Comparison of ENCODE assay signal across 20 cellular contexts in genomic region chr12:105927553-105927952, GRCh38.
DNase-seq lines count a peak whose midpoint lies in the region; ATAC-seq, FAIRE-seq and TF ChIP-seq lines count a peak whose summit lies in the region.
"Had no signal": no experiment of that assay in that cellular context is flagged by ENCODE, and none has a peak within 500 bp of the region (broad histone marks: within the 10 kb centered on the region; RNA-seq: fewer than 3 reads in every experiment).

No MANE protein-coding gene starts in this region.

- intact Hi-C loops in mammary epithelial cell (cut with micrococcal nuclease) (loop anchor here (5.0 kb wide), 1 partner anchor 210 kb away; the partner anchor contains the start of gene NUAK1), breast epithelium (cut with DNase I; ENCODE audit: low total_unique reads) (no loop called here), vagina (cut with DNase I) (no loop called here)

- dilution Hi-C loops in mammary epithelial cell (cut with HindIII; ENCODE audit: low sequenced_read_pairs): no loop called here
- dilution Hi-C loops in keratinocyte (cut with MboI; ENCODE audit: extremely low pct_ligation_motif_present, low sequenced_read_pairs): no loop called here

- no peak overlapping the region for H4K8ac ChIP-seq in trophoblast cell (ENCODE audit: low read depth, low read length)

- in situ Hi-C loops in mammary epithelial cell (cut with MboI; ENCODE audit: low sequenced_read_pairs in 2 of 2): no loop called here

- H3K4me3 ChIP-seq in mammary epithelial cell (replicated peaks in 1 of 3; ENCODE audit: insufficient read depth in 1 of 3, low read depth in 2 of 3, low read length in 3 of 3): no peak overlapping the region
- H3K4me3 ChIP-seq in breast epithelium: no peak overlapping the region
- H3K4me3 ChIP-seq in keratinocyte (ENCODE audit: control insufficient read depth in 2 of 3, extremely low read depth in 1 of 3, insufficient read depth in 2 of 3, low read depth in 1 of 3, low read length in 3 of 3): no peak overlapping the region
- H3K4me3 ChIP-seq in trophoblast cell (ENCODE audit: low read depth, low read length): no peak overlapping the region
- no peak overlapping the region for H3K4me3 ChIP-seq in vagina
- H3K4me3 ChIP-seq: BLaER1 had no signal

- no peak for ATAC-seq in GM21526 (IDR thresholded peaks at IDR 0.05; ENCODE audit: low FRiP score, unreplicated experiment)

- H3K9ac ChIP-seq in mammary epithelial cell (ENCODE audit: insufficient read depth, low read length) (no peak overlapping the region), keratinocyte (ENCODE audit: control insufficient read depth, extremely low read depth, insufficient read depth, low read length) (no peak overlapping the region), trophoblast cell (ENCODE audit: low read length) (no peak overlapping the region)
- H3K9ac ChIP-seq: BLaER1 had no signal

- DNase-seq in mammary epithelial cell (no peak), breast epithelium (ENCODE audit: low spot score in 2 of 2) (no peak), keratinocyte (ENCODE audit: low read depth, low spot score) (no peak), trophoblast cell (no peak), vagina (ENCODE audit: extremely low spot score in 2 of 2) (no peak), caudate nucleus (lab: John Stamatoyannopoulos, UW) (no peak)
- DNase-seq in stimulated activated naive CD4-positive, alpha-beta T cell (lab: John Stamatoyannopoulos, UW): no peak
- DNase-seq: 8988T; AML-193; Caco-2; CD8-positive, alpha-beta memory T cell; DND-41; GDM1; HCEC 1CT; HFFc6 had no signal

- H2AK5ac ChIP-seq in trophoblast cell (ENCODE audit: low read length): peak overlapping the region; percentile 80

- 93% methylated on average over 4 of the region's 4 CpGs for WGBS in mammary epithelial cell (ENCODE audit: low coverage, missing lambda C conversion rate)
- no CpG with 5 or more reads among the region's 4 CpGs for WGBS in trophoblast cell (ENCODE audit: extremely low coverage, insufficient coverage, insufficient read length)

- no peak overlapping the region for H3K23ac ChIP-seq in trophoblast cell (ENCODE audit: low read length)

- no peak for TF ChIP-seq POLR2A in breast epithelium (IDR thresholded peaks at IDR 0.05)
- TF ChIP-seq POLR2A in vagina (IDR thresholded peaks at IDR 0.05): no peak

- H3K27ac ChIP-seq in mammary epithelial cell (ENCODE audit: insufficient read depth, low read depth, low read length): peak overlapping the region; percentile 8
- H3K27ac ChIP-seq in breast epithelium: no peak overlapping the region
- peak overlapping the region; percentile 32 for H3K27ac ChIP-seq in keratinocyte (ENCODE audit: control insufficient read depth, insufficient read depth, low read length)
- H3K27ac ChIP-seq in trophoblast cell (ENCODE audit: low read depth, low read length): no peak overlapping the region
- peak overlapping the region; percentile 55 for H3K27ac ChIP-seq in vagina
- H3K27ac ChIP-seq in caudate nucleus (ENCODE audit: low read depth, low read length): no peak overlapping the region
- H3K27ac ChIP-seq: BLaER1, HL-60 had no signal

- H3K4me1 ChIP-seq in mammary epithelial cell (ENCODE audit: insufficient read depth, low read length): peaks cover 29% of the 10 kb centered on the region
- H3K4me1 ChIP-seq in breast epithelium: no peaks in the 10 kb centered on the region
- H3K4me1 ChIP-seq in keratinocyte (ENCODE audit: control insufficient read depth, extremely low read depth, insufficient read depth, low read length): peaks cover 32% of the 10 kb centered on the region
- peaks cover 0 to 10% of the 10 kb centered on the region in 2 experiments for H3K4me1 ChIP-seq in trophoblast cell (ENCODE audit: control insufficient read depth in 1 of 2, insufficient read depth in 2 of 2, low read length in 2 of 2)
- peaks cover 13% of the 10 kb centered on the region for H3K4me1 ChIP-seq in vagina
- H3K4me1 ChIP-seq: Caco-2 had no signal

- H3K79me1 ChIP-seq in trophoblast cell (ENCODE audit: low read length): peaks cover 23% of the 10 kb centered on the region

- H3K4me2 ChIP-seq in mammary epithelial cell (ENCODE audit: insufficient read depth, low read depth, low read length): no peak overlapping the region
- H3K4me2 ChIP-seq in keratinocyte (ENCODE audit: control insufficient read depth, extremely low read depth, insufficient read depth, low read depth, low read length): no peak overlapping the region
- H3K4me2 ChIP-seq in trophoblast cell (ENCODE audit: low read length): no peak overlapping the region
- H3K4me2 ChIP-seq: BLaER1 had no signal

- no TSS peak for BruUV-seq in mammary epithelial cell (replicated peaks; lab: Mats Ljungman, UMichigan)

- no peak overlapping the region for H3K4ac ChIP-seq in trophoblast cell (ENCODE audit: low read depth, low read length)

- H2BK12ac ChIP-seq in trophoblast cell (ENCODE audit: low read length): peak overlapping the region; percentile 84

- no peaks in the 10 kb centered on the region for H4K20me1 ChIP-seq in mammary epithelial cell (ENCODE audit: insufficient read depth, low read length)
- no peaks in the 10 kb centered on the region for H4K20me1 ChIP-seq in keratinocyte (ENCODE audit: control insufficient read depth, extremely low read depth, insufficient read depth, low read length)
- H4K20me1 ChIP-seq: BLaER1 had no signal

- H3K9me3 ChIP-seq in mammary epithelial cell (replicated peaks; ENCODE audit: insufficient read depth, low read length) (no peaks in the 10 kb centered on the region), breast epithelium (no peaks in the 10 kb centered on the region), keratinocyte (ENCODE audit: control insufficient read depth, low read depth, low read length) (peaks cover 2% of the 10 kb centered on the region), trophoblast cell (ENCODE audit: insufficient read depth, low read depth, low read length) (peaks cover 2% of the 10 kb centered on the region), vagina (no peaks in the 10 kb centered on the region)
- H3K9me3 ChIP-seq: BLaER1, Caco-2 had no signal

- no peak overlapping the region for H4K91ac ChIP-seq in trophoblast cell (ENCODE audit: low read depth, low read length)

- H4K12ac ChIP-seq in trophoblast cell (ENCODE audit: low read depth, low read length): no peak overlapping the region

- H2AFZ ChIP-seq in mammary epithelial cell (ENCODE audit: low read depth, low read length) (peak overlapping the region; percentile 41), keratinocyte (ENCODE audit: control insufficient read depth, low read length) (no peak overlapping the region), trophoblast cell (ENCODE audit: insufficient read depth, low read length, poor library complexity) (no peak overlapping the region)

- no peaks in the 10 kb centered on the region for H3K9me1 ChIP-seq in keratinocyte (ENCODE audit: control insufficient read depth, extremely low read depth, insufficient read depth, low read length)

- no peak overlapping the region for H3K14ac ChIP-seq in trophoblast cell (ENCODE audit: low read length)

- CTCF ChIA-PET in mammary epithelial cell (lab: Charles Lee; ENCODE audit: low non-redundant PET): no interaction called here

- H3K36me3 ChIP-seq in mammary epithelial cell (ENCODE audit: insufficient read depth, low read length) (no peaks in the 10 kb centered on the region), breast epithelium (no peaks in the 10 kb centered on the region), keratinocyte (ENCODE audit: control insufficient read depth in 2 of 2, extremely low read depth in 1 of 2, insufficient read depth in 2 of 2, low read length in 2 of 2) (no peaks in the 10 kb centered on the region), trophoblast cell (ENCODE audit: control insufficient read depth in 1 of 2, insufficient read depth in 2 of 2, low read length in 2 of 2) (no peaks in the 10 kb centered on the region), vagina (no peaks in the 10 kb centered on the region)
- H3K36me3 ChIP-seq: BLaER1 had no signal

- no peak overlapping the region for H3K18ac ChIP-seq in trophoblast cell (ENCODE audit: low read length)

- TF ChIP-seq CTCF in mammary epithelial cell (conservative IDR thresholded peaks at IDR 0.05 in 1 of 2, IDR thresholded peaks at IDR 0.05 in 1 of 2; ENCODE audit: extremely low read depth in 1 of 2, insufficient read depth in 1 of 2, low read depth in 1 of 2, low read length in 2 of 2) (no peak), breast epithelium (IDR thresholded peaks at IDR 0.05) (no peak), keratinocyte (optimal IDR thresholded peaks at IDR 0.05 in 1 of 3, IDR thresholded peaks at IDR 0.05 in 1 of 3, conservative IDR thresholded peaks at IDR 0.05 in 1 of 3; ENCODE audit: extremely low read depth in 1 of 3, insufficient read depth in 2 of 3, low read length in 3 of 3) (no peak), vagina (IDR thresholded peaks at IDR 0.05) (no peak)

- FAIRE-seq in keratinocyte (lab: Jason Lieb, UNC): no peak
- FAIRE-seq: GM12892, GM19239 had no signal

- H3K79me2 ChIP-seq in mammary epithelial cell (ENCODE audit: insufficient read depth, low read length) (no peaks in the 10 kb centered on the region), keratinocyte (ENCODE audit: control insufficient read depth, insufficient read depth, low read length) (no peaks in the 10 kb centered on the region), trophoblast cell (ENCODE audit: control insufficient read depth, insufficient read depth, low read length, poor library complexity) (no peaks in the 10 kb centered on the region)

- no peaks in the 10 kb centered on the region for H3K27me3 ChIP-seq in mammary epithelial cell (ENCODE audit: insufficient read depth, low read length)
- H3K27me3 ChIP-seq in breast epithelium: no peaks in the 10 kb centered on the region
- no peaks in the 10 kb centered on the region for H3K27me3 ChIP-seq in keratinocyte (ENCODE audit: control insufficient read depth, extremely low read depth, insufficient read depth, low read length)
- H3K27me3 ChIP-seq in trophoblast cell (ENCODE audit: insufficient read depth, low read length): no peaks in the 10 kb centered on the region
- H3K27me3 ChIP-seq in vagina: no peaks in the 10 kb centered on the region
- H3K27me3 ChIP-seq: BLaER1 had no signal

- H2BK120ac ChIP-seq in trophoblast cell (ENCODE audit: insufficient read depth, low read length, poor library complexity): no peak overlapping the region

- H2BK5ac ChIP-seq in trophoblast cell (ENCODE audit: low read depth, low read length, poor library complexity): no peak overlapping the region

Comparison
In these comparisons a context has a peak if more than half of its experiments do, and no peak if none do; other contexts are left out.
1. H3K27ac ChIP-seq: peak in mammary epithelial cell (single experiment), keratinocyte (single experiment) and vagina (single experiment); none in breast epithelium (0 of 2), trophoblast cell (single experiment) and caudate nucleus (single experiment).